ENCODE assay signal across 17 cellular contexts in the genomic region with DNA sequence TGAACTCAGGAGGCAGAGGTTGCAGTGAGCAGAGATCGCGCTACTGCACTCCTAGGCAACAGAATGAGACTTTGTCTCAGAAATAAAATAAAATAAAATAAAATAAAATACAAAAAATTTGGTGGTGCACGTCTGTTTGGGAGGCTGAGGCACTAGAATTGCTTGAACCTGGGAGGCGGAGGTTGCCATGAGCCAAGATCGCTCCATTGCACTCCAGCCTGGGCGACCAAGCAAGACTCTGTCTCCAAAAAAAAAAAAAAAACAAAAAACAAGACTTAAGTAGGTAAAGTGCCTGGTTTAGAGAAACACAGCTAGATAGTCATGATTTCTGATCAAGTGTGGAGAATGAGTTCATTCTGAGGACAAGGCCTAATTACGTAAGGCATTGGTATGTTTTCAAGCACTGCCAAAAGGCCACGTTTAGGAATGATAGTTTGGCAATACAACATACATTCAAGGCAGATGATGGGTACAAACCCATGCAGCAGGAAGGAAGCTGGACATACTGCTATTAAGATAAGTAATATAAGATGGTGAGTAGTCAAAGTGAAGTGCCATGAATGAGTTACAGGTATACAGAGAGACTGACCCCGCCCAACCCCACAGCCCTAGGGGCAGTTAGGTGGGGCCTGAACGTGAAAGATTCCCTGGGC. TPM values are rescaled to one million over a fixed set of nuclear protein-coding genes. Genes with fewer than 3 reads are reported as not detected.
A peak's percentile ranks its signal among the peaks of the same experiment; 100 is the strongest.
DNase-seq lines count a peak whose midpoint lies in the region; ATAC-seq, FAIRE-seq and TF ChIP-seq lines count a peak whose summit lies in the region.
"Had no signal": no experiment of that assay in that cellular context is flagged by ENCODE, and none has a peak within 500 bp of the region (broad histone marks: within the 10 kb centered on the region; RNA-seq: fewer than 3 reads in every experiment).

No MANE protein-coding gene starts in this region.

- no peak overlapping the region for H3K27ac Mint-ChIP-seq in astrocyte (ENCODE audit: unreplicated experiment)
- H3K27ac Mint-ChIP-seq: immature natural killer cell had no signal

- H3K4me3 Mint-ChIP-seq in astrocyte (ENCODE audit: unreplicated experiment), result no peak overlapping the region
- H3K4me3 Mint-ChIP-seq: immature natural killer cell had no signal

- CTCF ChIA-PET in AG04449 (lab: Yijun Ruan, JAX), result interaction anchor here (1.1 to 5.1 kb wide), 3 partner anchors 10 to 174 kb away, joined by 3 to 56 read pairs (median 10); no protein-coding TSS in a partner anchor

- DNase-seq in AG04449 (ENCODE audit: low read depth, low spot score) (peak; percentile 99), HPDE6-E6E7 (ENCODE audit: extremely low spot score) (peak; percentile 16), astrocyte (ENCODE audit: low read depth) (peak; percentile 83), kidney (peak; percentile 62), posterior vena cava (ENCODE audit: low spot score) (no peak), urothelium cell line (ENCODE audit: low spot score) (no peak)
- DNase-seq: activated CD4-positive, alpha-beta T cell treated with anti-CD3 and anti-CD28 coated beads for 4 hours; activated T-cell treated with anti-CD3 and anti-CD28 coated beads, Interleukin-2, amount 50 U/mL, for 48 hours; amniotic stem cell; DMS153; esophagus squamous epithelium; immature natural killer cell; midbrain; NCI-H146; NCI-H510A had no signal

- H3K4me3 ChIP-seq in AG04449 (ENCODE audit: low read depth, low read length), result no peak overlapping the region
- H3K4me3 ChIP-seq in astrocyte (ENCODE audit: insufficient read depth, low read depth, low read length), result no peak overlapping the region
- no peak overlapping the region for H3K4me3 ChIP-seq in kidney (ENCODE audit: low read length in 2 of 2)
- H3K4me3 ChIP-seq: esophagus squamous epithelium had no signal

- H3K9me3 ChIP-seq in astrocyte (ENCODE audit: insufficient read depth, low read depth, low read length) (no peaks in the 10 kb centered on the region), kidney (ENCODE audit: control insufficient read depth in 1 of 2, low read length in 2 of 2) (no peaks in the 10 kb centered on the region)
- H3K9me3 ChIP-seq: esophagus squamous epithelium had no signal

- intact Hi-C loops in kidney (cut with DNase I) (no loop called here), posterior vena cava (cut with DNase I) (loop anchor here in 1 of 2 donors (5.0 kb wide), 1 partner anchor 63 kb away; a partner anchor contains a TSS)

- no peak overlapping the region for H3K4me2 ChIP-seq in astrocyte (ENCODE audit: low read length)

- ATAC-seq in GM21737 (IDR thresholded peaks at IDR 0.05; ENCODE audit: unreplicated experiment) (no peak), GM18517 (IDR thresholded peaks at IDR 0.05; ENCODE audit: unreplicated experiment) (no peak)

- H3K4me1 Mint-ChIP-seq in astrocyte (ENCODE audit: low read depth, unreplicated experiment), result peaks cover 4% of the 10 kb centered on the region

- H3K27me3 ChIP-seq in astrocyte (ENCODE audit: insufficient read depth, low read length), result no peaks in the 10 kb centered on the region
- H3K27me3 ChIP-seq: esophagus squamous epithelium had no signal

- no peak overlapping the region for H3K9ac ChIP-seq in astrocyte (ENCODE audit: low read length)
- H3K9ac ChIP-seq in kidney (ENCODE audit: low read length in 2 of 2), result no peak overlapping the region

- POLR2A ChIA-PET in AG04449 (lab: Yijun Ruan, JAX), result interaction anchor here (1.5 to 4.2 kb wide), 2 partner anchors 9 to 11 kb away, joined by 4 to 31 read pairs; no protein-coding TSS in a partner anchor

- H3K36me3 ChIP-seq in astrocyte (ENCODE audit: insufficient read depth, low read length), result no peaks in the 10 kb centered on the region
- no peaks in the 10 kb centered on the region for H3K36me3 ChIP-seq in kidney (ENCODE audit: control insufficient read depth in 1 of 2, insufficient read depth in 2 of 2, low read length in 2 of 2)
- H3K36me3 ChIP-seq: esophagus squamous epithelium had no signal

- H3K4me1 ChIP-seq in astrocyte (ENCODE audit: insufficient read depth, low read length) (no peaks in the 10 kb centered on the region), kidney (ENCODE audit: control insufficient read depth in 1 of 2, insufficient read depth in 1 of 2, low read depth in 1 of 2, low read length in 2 of 2) (no peaks in the 10 kb centered on the region)

- no peaks in the 10 kb centered on the region for H3K27me3 Mint-ChIP-seq in astrocyte (ENCODE audit: low read depth, unreplicated experiment)

- FAIRE-seq in astrocyte (lab: Jason Lieb, UNC), result no peak
- FAIRE-seq in kidney (lab: Jason Lieb, UNC), result no peak
- no peak for FAIRE-seq in urothelium cell line (lab: Jason Lieb, UNC)

- TF ChIP-seq CTCF in AG04449 (IDR thresholded peaks at IDR 0.05; ENCODE audit: insufficient read depth, low read length, missing control alignments), result no peak
- TF ChIP-seq CTCF in astrocyte (IDR thresholded peaks at IDR 0.05; ENCODE audit: insufficient read depth, low read depth, low read length), result no peak
- TF ChIP-seq CTCF in kidney (IDR thresholded peaks at IDR 0.05; ENCODE audit: borderline replicate concordance, extremely low read depth, insufficient read depth), result no peak

- H3K27ac ChIP-seq in astrocyte (ENCODE audit: low read depth, low read length) (no peak overlapping the region), kidney (ENCODE audit: low read depth in 2 of 2, low read length in 2 of 2) (no peak overlapping the region)
- H3K27ac ChIP-seq: esophagus squamous epithelium had no signal

- H3K36me3 Mint-ChIP-seq in astrocyte (ENCODE audit: low read depth, unreplicated experiment), result no peaks in the 10 kb centered on the region
- H3K36me3 Mint-ChIP-seq: immature natural killer cell had no signal

- no peaks in the 10 kb centered on the region for H4K20me1 ChIP-seq in astrocyte (ENCODE audit: insufficient read depth, low read length)

- H3K79me2 ChIP-seq in astrocyte (ENCODE audit: insufficient read depth, low read length), result peaks cover 2% of the 10 kb centered on the region

- no peaks in the 10 kb centered on the region for H3K9me3 Mint-ChIP-seq in astrocyte (ENCODE audit: unreplicated experiment)

- no peak overlapping the region for H2AFZ ChIP-seq in astrocyte (ENCODE audit: low read depth, low read length)

RNA-seq across cellular contexts. Expression of a gene that starts 4.8 kb away (rescaled TPM):
- total RNA-seq in astrocyte (58.0 and 59.2 TPM in 2 replicates), kidney (26.0 TPM), posterior vena cava (10 to 100 TPM; 29.2 to 39.9 TPM)
- polyA plus RNA-seq in kidney (ENCODE audit: insufficient read depth, low read depth, low replicate concordance), result 65.0 TPM

RNA-seq across cellular contexts. Expression of a gene that starts 7.2 kb away (rescaled TPM):
- total RNA-seq in astrocyte, result 186 and 209 TPM in 2 replicates
- 148 TPM for total RNA-seq in kidney
- 438 TPM for polyA plus RNA-seq in kidney (ENCODE audit: insufficient read depth, low read depth, low replicate concordance)
- total RNA-seq in posterior vena cava, result 100 to 1,000 TPM; 173 to 201 TPM

Comparison
In these comparisons a context has a peak if more than half of its experiments do, and no peak if none do; other contexts are left out.
1. DNase-seq: peak in AG04449 (single experiment), HPDE6-E6E7 (single experiment), astrocyte (single experiment) and kidney (single experiment); none in posterior vena cava (single experiment) and urothelium cell line (single experiment).